9 cellular contexts compared by ENCODE assay signal in genomic region chr4:67396008-67396407, GRCh38.
"Had no signal": no experiment of that assay in that cellular context is flagged by ENCODE, and none has a peak within 500 bp of the region (broad histone marks: within the 10 kb centered on the region; RNA-seq: fewer than 3 reads in every experiment).

No MANE protein-coding gene starts in this region.

- ATAC-seq: HCT116 had no signal

- FAIRE-seq: HTR-8/SVneo had no signal

- H3K9me3 ChIP-seq: HAP-1 had no signal

- H3K4me1 ChIP-seq: HAP-1 had no signal

- H3K27ac ChIP-seq: GM23248, KMS-11 had no signal

- H2AFZ ChIP-seq: GM23248 had no signal

- H3K36me3 ChIP-seq: HAP-1 had no signal

- H3K4me3 ChIP-seq: GM23248, HAP-1 had no signal

- DNase-seq: GM23248, GOT3, H7, HFFc6, KBM-7 had no signal

- H3K4me2 ChIP-seq: KMS-11 had no signal

- H3K9ac ChIP-seq: GM23248, KMS-11 had no signal
